ENCODE assay signal across 13 cellular contexts in the genomic region with DNA sequence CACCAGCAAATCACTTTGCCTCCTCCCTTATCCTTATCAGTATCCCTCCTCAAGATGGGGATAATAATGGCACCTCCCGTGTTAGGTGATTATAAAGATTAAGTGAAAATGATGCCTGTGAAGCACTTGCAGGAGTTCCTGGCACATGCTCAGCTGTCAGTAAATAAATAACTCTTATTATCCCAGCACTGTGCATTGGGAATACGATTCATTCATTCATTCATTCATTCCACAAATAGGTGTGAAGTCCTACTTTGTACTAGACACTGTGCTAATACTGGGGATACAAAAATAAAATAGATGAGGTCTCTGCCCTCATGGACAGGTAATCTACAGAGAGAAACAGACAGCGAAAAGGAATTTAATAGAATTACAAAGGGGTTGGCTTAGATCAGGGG. TPM values are rescaled to one million over a fixed set of nuclear protein-coding genes. Genes with fewer than 3 reads are reported as not detected.
DNase-seq lines count a peak whose midpoint lies in the region; ATAC-seq and TF ChIP-seq lines count a peak whose summit lies in the region.
"Had no signal": no experiment of that assay in that cellular context is flagged by ENCODE, and none has a peak within 500 bp of the region (broad histone marks: within the 10 kb centered on the region; RNA-seq: fewer than 3 reads in every experiment).

No MANE protein-coding gene starts in this region.

- H3K4me2 ChIP-seq in PC-9 (0 out of 2 replicates have a peak overlapping the region, but pooled peaks have one; percentile 78), fibroblast of lung (ENCODE audit: extremely low read depth, insufficient read depth, low read length) (peak overlapping the region; percentile 93)

- no peaks in the 10 kb centered on the region for H3K9me2 ChIP-seq in PC-9 (ENCODE audit: insufficient read depth)

- H3K27me3 ChIP-seq in PC-9 (ENCODE audit: insufficient read depth, low read depth) (no peaks in the 10 kb centered on the region), fibroblast of lung (ENCODE audit: control insufficient read depth, insufficient read depth, low read length) (peaks cover 2% of the 10 kb centered on the region), gastroesophageal sphincter (no peaks in the 10 kb centered on the region)
- H3K27me3 ChIP-seq: colonic mucosa, tibial artery had no signal

- intact Hi-C loops in activated CD4-positive, alpha-beta T cell treated with anti-CD3 and anti-CD28 coated beads for 36 hours (cut with DNase I, micrococcal nuclease) = loop anchor here in 1 of 2 experiments (2.0 kb wide), 1 partner anchor 671 kb away; no protein-coding TSS in a partner anchor
- intact Hi-C loops in PC-9 (cut with micrococcal nuclease; ENCODE audit: unreplicated experiment) = no loop called here

- H3K4me1 Mint-ChIP-seq in activated CD4-positive, alpha-beta T cell treated with anti-CD3 and anti-CD28 coated beads for 36 hours = peaks cover 35% of the 10 kb centered on the region

- H3K36me3 Mint-ChIP-seq in activated CD4-positive, alpha-beta T cell treated with anti-CD3 and anti-CD28 coated beads for 36 hours (ENCODE audit: low read depth) = peaks cover 7% of the 10 kb centered on the region

- no peaks in the 10 kb centered on the region for H3K9me3 Mint-ChIP-seq in activated CD4-positive, alpha-beta T cell treated with anti-CD3 and anti-CD28 coated beads for 36 hours (ENCODE audit: low read depth)

- H3K9ac ChIP-seq in fibroblast of lung (ENCODE audit: insufficient read depth, low read length) = no peak overlapping the region

- CTCF ChIA-PET in activated CD4-positive, alpha-beta T cell treated with anti-CD3 and anti-CD28 coated beads for 36 hours (lab: Charles Lee) = interaction anchor here (0.9 to 3.4 kb wide), 3 partner anchors 13 to 50 kb away, joined by 3 to 23 read pairs (median 3); a partner anchor contains a TSS
- CTCF ChIA-PET in PC-9 (lab: Charles Lee) = no interaction called here

- H3K4me3 ChIP-seq in PC-9 = no peak overlapping the region
- H3K4me3 ChIP-seq in fibroblast of lung (replicated peaks in 1 of 4; ENCODE audit: control extremely low read depth in 1 of 4, insufficient read depth in 1 of 4, low read depth in 3 of 4, low read length in 4 of 4) = peak overlapping the region in 1 of 4 experiments; percentile 92
- peak overlapping the region; percentile 73 for H3K4me3 ChIP-seq in skeletal muscle cell (ENCODE audit: low read depth, low read length)
- H3K4me3 ChIP-seq in gastroesophageal sphincter = no peak overlapping the region

- DNase-seq in activated CD4-positive, alpha-beta T cell treated with anti-CD3 and anti-CD28 coated beads for 36 hours = no peak
- DNase-seq in activated CD4-positive, alpha-beta T cell treated with anti-CD3 and anti-CD28 coated beads, Interleukin-2, amount 50 U/mL, for 48 hours = no peak
- no peak for DNase-seq in PC-9
- no peak for DNase-seq in fibroblast of lung (ENCODE audit: low read depth in 2 of 2)
- no peak for DNase-seq in skeletal muscle cell (ENCODE audit: low read depth)
- DNase-seq in RPMI8226 = no peak
- no peak for DNase-seq in caudate nucleus (lab: John Stamatoyannopoulos, UW)
- DNase-seq: activated CD8-positive, alpha-beta memory T cell treated with anti-CD3 and anti-CD28 coated beads for 24 hours; colonic mucosa; NCI-H2171; stimulated activated CD4-positive, alpha-beta T cell treated with anti-CD3 and anti-CD28 coated beads, Interleukin-2, amount 100 ng/mL, for 48 hours had no signal

- WGBS in gastroesophageal sphincter (ENCODE audit: low coverage in 1 of 2), 2 donors = 34 to 57% methylated on average over 3 of the region's 3 CpGs

- H3K79me2 ChIP-seq in PC-9 (ENCODE audit: low read depth) (peaks cover 22% of the 10 kb centered on the region), fibroblast of lung (ENCODE audit: control insufficient read depth, insufficient read depth, low read length) (peaks cover 13% of the 10 kb centered on the region)

- no peak overlapping the region for H2AFZ ChIP-seq in PC-9
- no peak overlapping the region for H2AFZ ChIP-seq in fibroblast of lung (ENCODE audit: low read length)

- no peaks in the 10 kb centered on the region for H3K9me3 ChIP-seq in PC-9 (ENCODE audit: insufficient read depth, low read depth)
- no peaks in the 10 kb centered on the region for H3K9me3 ChIP-seq in fibroblast of lung (ENCODE audit: control insufficient read depth, insufficient read depth, low read depth, low read length)
- H3K9me3 ChIP-seq in gastroesophageal sphincter = no peaks in the 10 kb centered on the region
- H3K9me3 ChIP-seq: colonic mucosa, tibial artery had no signal

- H3K36me3 ChIP-seq in PC-9 (ENCODE audit: low read depth) (no peaks in the 10 kb centered on the region), fibroblast of lung (ENCODE audit: control insufficient read depth, insufficient read depth, low read length) (peaks cover 2% of the 10 kb centered on the region), gastroesophageal sphincter (peaks cover 0 to 8% of the 10 kb centered on the region in 2 donors)
- H3K36me3 ChIP-seq: colonic mucosa, tibial artery had no signal

- H3K27me3 Mint-ChIP-seq in activated CD4-positive, alpha-beta T cell treated with anti-CD3 and anti-CD28 coated beads for 36 hours = no peaks in the 10 kb centered on the region

- TF ChIP-seq EP300 in gastroesophageal sphincter (IDR thresholded peaks at IDR 0.05) = no peak

- no peak for TF ChIP-seq POLR2A in gastroesophageal sphincter (IDR thresholded peaks at IDR 0.05)

- H4K20me1 ChIP-seq in PC-9 (ENCODE audit: insufficient read depth) (peaks cover 3% of the 10 kb centered on the region), fibroblast of lung (ENCODE audit: control insufficient read depth, extremely low read depth, insufficient read depth, low read length) (no peaks in the 10 kb centered on the region)

- peak overlapping the region; percentile 83 for H3K27ac Mint-ChIP-seq in activated CD4-positive, alpha-beta T cell treated with anti-CD3 and anti-CD28 coated beads for 36 hours

- 0 out of 2 replicates have a peak, but pooled peaks cover 8% of the 10 kb centered on the region for H3K4me1 ChIP-seq in PC-9 (replicated peaks; ENCODE audit: insufficient read depth)
- peaks cover 9% of the 10 kb centered on the region for H3K4me1 ChIP-seq in fibroblast of lung (ENCODE audit: control insufficient read depth, extremely low read depth, insufficient read depth, low read length)
- H3K4me1 ChIP-seq in gastroesophageal sphincter = peaks cover 0 to 50% (median 22%) of the 10 kb centered on the region in 3 donors

- TF ChIP-seq CTCF in PC-9 (conservative IDR thresholded peaks at IDR 0.05) = no peak
- no peak for TF ChIP-seq CTCF in fibroblast of lung (conservative IDR thresholded peaks at IDR 0.05 in 1 of 2, IDR thresholded peaks at IDR 0.05 in 1 of 2; ENCODE audit: low read depth in 1 of 2, low read length in 2 of 2)
- no peak for TF ChIP-seq CTCF in gastroesophageal sphincter (IDR thresholded peaks at IDR 0.05)

- no peak for ATAC-seq in activated CD4-positive, alpha-beta T cell treated with anti-CD3 and anti-CD28 coated beads for 36 hours
- no peak for ATAC-seq in gastroesophageal sphincter

- no TSS peak for BruUV-seq in PC-9 (replicated peaks; lab: Mats Ljungman, UMichigan)

- H3K27ac ChIP-seq in PC-9 = no peak overlapping the region
- H3K27ac ChIP-seq in fibroblast of lung (ENCODE audit: insufficient read depth, low read length) = no peak overlapping the region
- no peak overlapping the region for H3K27ac ChIP-seq in caudate nucleus (ENCODE audit: low read depth, low read length)
- H3K27ac ChIP-seq in gastroesophageal sphincter = no peak overlapping the region
- H3K27ac ChIP-seq: colonic mucosa had no signal

- H3K4me3 Mint-ChIP-seq in activated CD4-positive, alpha-beta T cell treated with anti-CD3 and anti-CD28 coated beads for 36 hours = peak overlapping the region; percentile 90

- peaks cover 20% of the 10 kb centered on the region; the same call in 1 of the 2 replicates for H3F3A ChIP-seq in PC-9 (ENCODE audit: insufficient read depth, low read depth)

- POLR2A ChIA-PET in activated CD4-positive, alpha-beta T cell treated with anti-CD3 and anti-CD28 coated beads for 36 hours (lab: Charles Lee) = no interaction called here
- POLR2A ChIA-PET in PC-9 (lab: Charles Lee; ENCODE audit: unreplicated experiment) = no interaction called here

RNA-seq across cellular contexts. Expression of a gene that starts 2.0 kb away (rescaled TPM):
- 10 to 100 TPM; 29.8 to 30.4 TPM for total RNA-seq in activated CD4-positive, alpha-beta T cell treated with anti-CD3 and anti-CD28 coated beads for 36 hours
- total RNA-seq in PC-9 (2021) (34.0 and 37.5 TPM in 2 replicates), fibroblast of lung (32.9 and 43.9 TPM in 2 replicates), gastroesophageal sphincter (10 to 100 TPM; 19.4 to 30.7 (median 23.4) TPM)
- 11.3 and 12.7 TPM in 2 replicates for polyA plus RNA-seq in fibroblast of lung
- 22.4 and 22.7 TPM in 2 replicates for polyA plus RNA-seq in fibroblast of lung (2012)
- polyA minus RNA-seq in fibroblast of lung (ENCODE audit: low replicate concordance) = 40.4 and 49.9 TPM in 2 replicates

RNA-seq across cellular contexts. Expression of a gene that starts 25.1 kb away (rescaled TPM):
- 10 to 100 TPM; 40.1 to 56.2 TPM for total RNA-seq in activated CD4-positive, alpha-beta T cell treated with anti-CD3 and anti-CD28 coated beads for 36 hours
- total RNA-seq in PC-9 (2021) = 42.6 and 48.3 TPM in 2 replicates
- total RNA-seq in fibroblast of lung = 43.4 and 53.3 TPM in 2 replicates
- 113 and 142 TPM in 2 replicates for polyA plus RNA-seq in fibroblast of lung
- 118 and 141 TPM in 2 replicates for polyA plus RNA-seq in fibroblast of lung (2012)
- polyA minus RNA-seq in fibroblast of lung (ENCODE audit: low replicate concordance) = 33.3 and 59.7 TPM in 2 replicates
- total RNA-seq in gastroesophageal sphincter = 10 to 100 TPM; 40.3 to 62.1 (median 52.2) TPM

RNA-seq across cellular contexts. Expression of a gene that starts 25.1 kb away (rescaled TPM):
- total RNA-seq in activated CD4-positive, alpha-beta T cell treated with anti-CD3 and anti-CD28 coated beads for 36 hours = 10 to 100 TPM; 38.3 to 40.8 TPM
- total RNA-seq in PC-9 (2021) (18.2 and 21.0 TPM in 2 replicates), fibroblast of lung (0.51 and 2.3 TPM in 2 replicates), gastroesophageal sphincter (under 1 TPM in 1 of 4 donors, not detected in 3; 0.54 TPM)
- 2.7 and 9.3 TPM in 2 replicates for polyA plus RNA-seq in fibroblast of lung
- 2.5 and 8.0 TPM in 2 replicates for polyA plus RNA-seq in fibroblast of lung (2012)
- 1.4 and 5.4 TPM in 2 replicates for polyA minus RNA-seq in fibroblast of lung (ENCODE audit: low replicate concordance)

RNA-seq across cellular contexts. Expression of a gene that starts 49.4 kb away (rescaled TPM):
- 10 to 100 TPM; 74.4 to 82.7 TPM for total RNA-seq in activated CD4-positive, alpha-beta T cell treated with anti-CD3 and anti-CD28 coated beads for 36 hours
- total RNA-seq in PC-9 (2021) = 72.9 and 102 TPM in 2 replicates
- 83.2 and 88.7 TPM in 2 replicates for total RNA-seq in fibroblast of lung
- polyA plus RNA-seq in fibroblast of lung = 142 and 167 TPM in 2 replicates
- 172 and 215 TPM in 2 replicates for polyA plus RNA-seq in fibroblast of lung (2012)
- 133 and 188 TPM in 2 replicates for polyA minus RNA-seq in fibroblast of lung (ENCODE audit: low replicate concordance)
- total RNA-seq in gastroesophageal sphincter = 10 to 100 TPM; 34.4 to 76.6 (median 50.3) TPM
